Comparison of ENCODE assay signal across 11 cellular contexts in genomic region chr18:55229682-55230081, GRCh38.
"Had no signal": no experiment of that assay in that cellular context is flagged by ENCODE, and none has a peak within 500 bp of the region (broad histone marks: within the 10 kb centered on the region; RNA-seq: fewer than 3 reads in every experiment).

No MANE protein-coding gene starts in this region.

- H3K4me3 Mint-ChIP-seq: naive thymus-derived CD4-positive, alpha-beta T cell; nephron progenitor cell had no signal

- H3K27ac Mint-ChIP-seq: naive thymus-derived CD4-positive, alpha-beta T cell had no signal

- ATAC-seq: naive thymus-derived CD4-positive, alpha-beta T cell; psoas muscle; right lobe of liver had no signal

- DNase-seq: cortex of kidney; effector memory CD4-positive, alpha-beta T cell; esophagus squamous epithelium; foreskin fibroblast; naive thymus-derived CD4-positive, alpha-beta T cell; nephron progenitor cell; psoas muscle; retina; right lobe of liver; stimulated activated CD4-positive, alpha-beta T cell treated with anti-CD3 and anti-CD28 coated beads, Interleukin-4, amount 100 ng/mL, for 24 hours; stimulated activated naive CD4-positive, alpha-beta T cell treated with Interleukin-2 at 50 U/mL for 16 hours had no signal

- H3K27me3 Mint-ChIP-seq: naive thymus-derived CD4-positive, alpha-beta T cell had no signal

- H3K36me3 Mint-ChIP-seq: naive thymus-derived CD4-positive, alpha-beta T cell had no signal

- H3K9me3 Mint-ChIP-seq: nephron progenitor cell had no signal
